Comparison of ENCODE assay signal across 8 cellular contexts in the genomic region with DNA sequence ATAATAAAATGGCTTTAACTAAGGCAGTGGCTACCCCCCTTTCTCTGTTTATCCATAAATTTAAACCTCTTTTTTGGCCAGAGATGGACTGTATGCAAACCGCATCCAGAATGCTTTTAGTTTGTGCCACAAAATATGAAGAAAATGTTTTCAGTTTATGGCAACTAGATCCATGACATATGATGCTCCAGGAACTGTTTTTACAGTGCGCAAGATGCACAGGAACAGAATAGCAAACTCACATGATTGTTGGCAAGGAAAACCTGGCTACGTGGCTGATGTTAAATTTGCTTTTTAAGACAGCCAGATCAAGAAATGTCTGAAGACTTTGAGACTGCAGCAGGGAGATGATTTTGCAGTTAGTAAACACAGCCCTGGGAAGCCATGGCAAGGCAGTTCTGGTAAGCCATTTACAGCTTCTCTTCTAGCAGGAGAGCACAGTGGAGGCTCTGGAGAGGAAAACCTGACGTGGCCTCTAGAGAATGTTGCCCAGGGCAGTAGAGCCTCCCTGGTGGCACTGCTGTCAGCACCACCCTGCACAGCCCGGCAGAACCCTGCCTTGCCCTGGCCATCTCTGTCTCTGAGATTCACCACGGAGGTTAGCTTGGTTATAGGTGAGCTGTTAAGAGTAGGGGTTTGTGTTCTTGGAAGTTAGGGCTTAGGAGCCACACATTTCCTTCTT.
A peak's percentile ranks its signal among the peaks of the same experiment; 100 is the strongest.
DNase-seq lines count a peak whose midpoint lies in the region; ATAC-seq, FAIRE-seq and TF ChIP-seq lines count a peak whose summit lies in the region.

No MANE protein-coding gene starts in this region.

- no peaks in the 10 kb centered on the region for H3K36me3 ChIP-seq in GM12878 (ENCODE audit: control insufficient read depth in 2 of 2, insufficient read depth in 2 of 2, low read length in 1 of 2)
- H3K36me3 ChIP-seq in left lung = no peaks in the 10 kb centered on the region
- H3K36me3 ChIP-seq in upper lobe of left lung = no peaks in the 10 kb centered on the region
- H3K36me3 ChIP-seq in tibial nerve = no peaks in the 10 kb centered on the region

- no peak for TF ChIP-seq POLR2A in GM12878 (IDR thresholded peaks at IDR 0.05; ENCODE audit: low read depth, low read length)
- no peak for TF ChIP-seq POLR2A in upper lobe of left lung (IDR thresholded peaks at IDR 0.05)
- no peak for TF ChIP-seq POLR2A in tibial nerve (IDR thresholded peaks at IDR 0.05)

- CTCF ChIA-PET in AG04450 (lab: Charles Lee) (interaction anchor here (0.6 kb wide), 2 partner anchors 19 to 52 kb away, joined by 3 read pairs; no protein-coding TSS in a partner anchor), GM12878 (lab: Yijun Ruan, JAX) (interaction anchor here (0.9 to 2.1 kb wide), 5 partner anchors 8 to 240 kb away, joined by 3 to 5 read pairs (median 4); no protein-coding TSS in a partner anchor)

- peak overlapping the region; percentile 71 for H3K4me2 ChIP-seq in GM12878 (ENCODE audit: control insufficient read depth, insufficient read depth)

- H4K20me1 ChIP-seq in GM12878 (ENCODE audit: control insufficient read depth, insufficient read depth) = no peaks in the 10 kb centered on the region

- 0 out of 2 replicates have a peak overlapping the region, but pooled peaks have one; percentile 23 for H3K9ac ChIP-seq in GM12878 (ENCODE audit: control insufficient read depth, insufficient read depth, low read length)

- no peaks in the 10 kb centered on the region for H3K9me3 ChIP-seq in AG04450 (ENCODE audit: control insufficient read depth, insufficient read depth, low read length)
- H3K9me3 ChIP-seq in GM12878 (replicated peaks; ENCODE audit: control insufficient read depth, insufficient read depth, low read length) = no peaks in the 10 kb centered on the region
- H3K9me3 ChIP-seq in left lung = no peaks in the 10 kb centered on the region
- H3K9me3 ChIP-seq in upper lobe of left lung = no peaks in the 10 kb centered on the region
- H3K9me3 ChIP-seq in tibial nerve = no peaks in the 10 kb centered on the region

- no peak for FAIRE-seq in GM12878 (lab: Jason Lieb, UNC)

- no TSS peak for BruUV-seq in GM12878 (replicated peaks; lab: Mats Ljungman, UMichigan)

- POLR2A ChIA-PET in AG04450 (lab: Yijun Ruan, JAX) = interaction anchor here (0.6 to 1.1 kb wide), 2 partner anchors 60 to 63 kb away, joined by 4 to 7 read pairs; no protein-coding TSS in a partner anchor
- POLR2A ChIA-PET in GM12878 (lab: Charles Lee) = interaction anchor here (1.2 kb wide), 1 partner anchor 66 kb away, joined by 3 read pairs; no protein-coding TSS in a partner anchor

- in situ Hi-C loops in GM12878 (cut with MboI) = no loop called here

- H3K27ac ChIP-seq in AG04450 (ENCODE audit: low read depth, low read length) (peak overlapping the region; percentile 78), GM12878 (ENCODE audit: control insufficient read depth, insufficient read depth) (peak overlapping the region; percentile 34; the same call in 1 of the 2 replicates), left lung (peak overlapping the region; percentile 39 to 65), upper lobe of left lung (peak overlapping the region in 3 of 4 donors; percentile 7 to 67 (median 27)), tibial nerve (peak overlapping the region in 2 of 4 donors; percentile 18 to 52)

- ATAC-seq in GM12878 = no peak; the same call in 2 of the 3 replicates
- peak; percentile 88 for ATAC-seq in left lung
- peak; percentile 51 to 63 for ATAC-seq in upper lobe of left lung (ENCODE audit: low FRiP score in 2 of 2)

- DNase-seq in AG04450 (ENCODE audit: low read depth, low spot score) (no peak), NCI-H2029 (lab: John Stamatoyannopoulos, UW) (peak; percentile 4), GM12878 (ENCODE audit: low read depth, low spot score) (no peak), left lung (no peak), upper lobe of left lung (peak; percentile 25), AML-193 (lab: John Stamatoyannopoulos, UW) (no peak), NCI-H1694 (lab: John Stamatoyannopoulos, UW) (no peak), tibial nerve (ENCODE audit: low spot score in 2 of 2) (no peak)

- SMC1A ChIA-PET in GM12878 (lab: Charles Lee; ENCODE audit: uncharacterized antibody, unreplicated experiment) = interaction anchor here (0.9 to 4.1 kb wide), 5 partner anchors 12 to 238 kb away, joined by 3 to 15 read pairs (median 3); partner anchors contain the start of gene TNRC6B

- intact Hi-C loops in GM12878 (cut with micrococcal nuclease; ENCODE audit: unreplicated experiment) = no loop called here
- intact Hi-C loops in left lung (cut with DNase I) = no loop called here

- RAD21 ChIA-PET in GM12878 (lab: Charles Lee; ENCODE audit: unreplicated experiment) = interaction anchor here (1.7 to 1.9 kb wide), 2 partner anchors 28 to 64 kb away, joined by 4 to 8 read pairs; no protein-coding TSS in a partner anchor

- TF ChIP-seq EP300 in GM12878 (IDR thresholded peaks at IDR 0.05; ENCODE audit: borderline replicate concordance in 1 of 2, control insufficient read depth in 1 of 2, low read depth in 2 of 2, low read length in 2 of 2) (no peak), upper lobe of left lung (IDR thresholded peaks at IDR 0.05) (no peak), tibial nerve (IDR thresholded peaks at IDR 0.05) (no peak)

- peak overlapping the region; percentile 15 for H2AFZ ChIP-seq in GM12878 (ENCODE audit: control insufficient read depth, low read depth, low read length)

- no peak for TF ChIP-seq RAD21 in GM12878 (IDR thresholded peaks at IDR 0.05; ENCODE audit: insufficient read depth, low read depth, low read length)

- H3K27me3 ChIP-seq in AG04450 (ENCODE audit: control insufficient read depth, insufficient read depth, low read length) (no peaks in the 10 kb centered on the region), GM12878 (replicated peaks in 1 of 2; ENCODE audit: control insufficient read depth in 2 of 2, insufficient read depth in 2 of 2, low read length in 1 of 2) (no peaks in the 10 kb centered on the region), left lung (no peaks in the 10 kb centered on the region), upper lobe of left lung (no peaks in the 10 kb centered on the region), tibial nerve (no peaks in the 10 kb centered on the region)

- H3K79me2 ChIP-seq in GM12878 (ENCODE audit: control insufficient read depth, insufficient read depth, low read length) = peaks cover 4% of the 10 kb centered on the region

- peak overlapping the region; percentile 14 for H3K4me3 ChIP-seq in AG04450 (ENCODE audit: low read depth, low read length)
- no peak overlapping the region for H3K4me3 ChIP-seq in GM12878
- peak overlapping the region in 1 of 2 donors; percentile 27 for H3K4me3 ChIP-seq in left lung
- peak overlapping the region in 2 of 4 donors; percentile 28 for H3K4me3 ChIP-seq in upper lobe of left lung
- peak overlapping the region in 2 of 4 donors; percentile 11 to 23 for H3K4me3 ChIP-seq in tibial nerve

- 18% methylated on average over 6 of the region's 6 CpGs for WGBS in GM12878 (ENCODE audit: insufficient coverage, insufficient replicate concordance, low lambda C conversion rate, missing lambda C conversion rate)
- WGBS in upper lobe of left lung, 2 donors = 41 to 44% methylated on average over 6 of the region's 6 CpGs
- WGBS in tibial nerve, 2 donors = 40 to 43% methylated on average over 6 of the region's 6 CpGs

- TF ChIP-seq CTCF in AG04450 (IDR thresholded peaks at IDR 0.05; ENCODE audit: low read depth, low read length) (no peak), GM12878 (IDR thresholded peaks at IDR 0.05 in 2 of 3, conservative IDR thresholded peaks at IDR 0.05 in 1 of 3; ENCODE audit: control insufficient read depth in 2 of 3, extremely low read depth in 1 of 3, insufficient read depth in 1 of 3, low read depth in 3 of 3, low read length in 3 of 3) (no peak), left lung (IDR thresholded peaks at IDR 0.05) (no peak), upper lobe of left lung (IDR thresholded peaks at IDR 0.05) (no peak), tibial nerve (IDR thresholded peaks at IDR 0.05) (no peak)

- H3K4me1 ChIP-seq in GM12878 (ENCODE audit: control insufficient read depth, insufficient read depth, low read length) (peaks cover 7% of the 10 kb centered on the region), left lung (peaks cover 0 to 28% of the 10 kb centered on the region in 2 donors), upper lobe of left lung (peaks cover 12 to 25% (median 17%) of the 10 kb centered on the region in 4 donors), tibial nerve (peaks cover 0 to 47% (median 16%) of the 10 kb centered on the region in 4 donors)

TF ChIP-seq in GM12878, 131 proteins besides CTCF, POLR2A, EP300 and RAD21:
- TF ChIP-seq, protein P1, sequence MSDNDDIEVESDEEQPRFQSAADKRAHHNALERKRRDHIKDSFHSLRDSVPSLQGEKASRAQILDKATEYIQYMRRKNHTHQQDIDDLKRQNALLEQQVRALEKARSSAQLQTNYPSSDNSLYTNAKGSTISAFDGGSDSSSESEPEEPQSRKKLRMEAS (IDR thresholded peaks at IDR 0.05; ENCODE audit: low read depth, low read length) = no peak
- TF ChIP-seq EGR1 (IDR thresholded peaks at IDR 0.05; ENCODE audit: borderline replicate concordance in 1 of 2, low read depth in 2 of 2, low read length in 2 of 2) = no peak
- no peak for TF ChIP-seq RELB (IDR thresholded peaks at IDR 0.05; ENCODE audit: low read depth)
- no peak for TF ChIP-seq FOS (IDR thresholded peaks at IDR 0.05; ENCODE audit: borderline replicate concordance, extremely low read depth, insufficient read length)
- no peak for TF ChIP-seq ZNF384 (IDR thresholded peaks at IDR 0.05; ENCODE audit: borderline replicate concordance, low read depth, low read length)
- TF ChIP-seq NRF1 (conservative IDR thresholded peaks at IDR 0.05; ENCODE audit: low read depth, low read length) = no peak
TF ChIP-seq in GM12878: peak in this region for 0.

Comparison
In these comparisons a context has a peak if more than half of its experiments do, and no peak if none do; other contexts are left out.
1. DNase-seq: peak in NCI-H2029 (single experiment) and upper lobe of left lung (2 of 2); none in AG04450 (single experiment), GM12878 (single experiment), left lung (0 of 2), AML-193 (0 of 2), NCI-H1694 (single experiment) and tibial nerve (0 of 2).